Comparison of ENCODE assay signal across 9 cellular contexts in the genomic region with DNA sequence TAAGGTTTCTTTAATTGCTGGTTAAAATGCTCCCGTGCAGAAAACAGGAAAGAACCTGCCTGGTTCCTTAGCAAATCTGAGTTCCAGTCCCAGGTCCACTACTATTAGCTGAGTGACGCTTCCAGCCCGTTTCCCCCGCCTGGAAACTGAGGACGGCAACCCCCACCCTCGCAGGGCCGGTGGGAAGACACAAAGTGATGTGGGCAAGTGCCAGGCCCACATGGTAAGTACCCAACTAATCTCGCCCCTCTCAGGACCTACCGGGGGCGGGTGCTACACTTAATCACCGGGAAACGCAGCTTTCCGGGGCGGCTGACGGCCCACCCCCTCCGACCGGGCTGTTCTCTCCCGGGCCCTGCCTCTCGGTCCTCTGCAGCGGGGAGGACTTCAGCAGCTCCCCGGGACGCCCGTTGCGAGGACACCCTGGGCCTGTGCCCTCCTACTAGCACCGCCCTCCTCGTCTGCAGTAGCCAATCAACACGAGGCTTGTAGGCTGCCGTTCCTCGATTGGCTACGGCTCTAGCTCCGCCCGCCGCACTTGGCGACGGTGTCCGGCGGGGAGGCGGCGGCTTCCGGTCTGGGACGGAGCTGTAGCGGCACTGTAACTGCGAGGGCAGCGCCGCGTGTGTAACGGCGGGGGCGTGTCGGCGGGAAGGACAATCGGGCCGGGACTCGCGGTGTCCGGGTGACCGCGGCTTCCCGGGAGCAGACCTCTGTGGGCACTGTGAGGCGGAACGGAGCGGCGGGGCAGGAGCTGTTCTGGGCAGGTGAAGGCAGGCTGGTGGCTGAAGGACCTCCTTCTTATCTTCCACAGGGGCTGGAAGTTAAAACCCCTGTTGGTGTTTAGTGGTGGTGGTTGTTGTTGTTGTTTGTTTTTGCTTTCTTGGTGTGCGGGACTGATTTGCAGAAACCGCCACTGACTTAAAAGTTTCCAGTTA. TPM values are rescaled to one million over a fixed set of nuclear protein-coding genes. Genes with fewer than 3 reads are reported as not detected.
DNase-seq lines count a peak whose midpoint lies in the region; ATAC-seq, FAIRE-seq and TF ChIP-seq lines count a peak whose summit lies in the region.
"Had no signal": no experiment of that assay in that cellular context is flagged by ENCODE, and none has a peak within 500 bp of the region (broad histone marks: within the 10 kb centered on the region; RNA-seq: fewer than 3 reads in every experiment).

A gene with protein sequence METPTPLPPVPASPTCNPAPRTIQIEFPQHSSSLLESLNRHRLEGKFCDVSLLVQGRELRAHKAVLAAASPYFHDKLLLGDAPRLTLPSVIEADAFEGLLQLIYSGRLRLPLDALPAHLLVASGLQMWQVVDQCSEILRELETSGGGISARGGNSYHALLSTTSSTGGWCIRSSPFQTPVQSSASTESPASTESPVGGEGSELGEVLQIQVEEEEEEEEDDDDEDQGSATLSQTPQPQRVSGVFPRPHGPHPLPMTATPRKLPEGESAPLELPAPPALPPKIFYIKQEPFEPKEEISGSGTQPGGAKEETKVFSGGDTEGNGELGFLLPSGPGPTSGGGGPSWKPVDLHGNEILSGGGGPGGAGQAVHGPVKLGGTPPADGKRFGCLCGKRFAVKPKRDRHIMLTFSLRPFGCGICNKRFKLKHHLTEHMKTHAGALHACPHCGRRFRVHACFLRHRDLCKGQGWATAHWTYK (plus strand): TSS at position 568 of the 938 bp plus-strand sequence. CDS start 525 bp downstream, outside the sequence.

- peak within 1 kb of the TSS; percentile 95 for H3K4me3 Mint-ChIP-seq in activated CD4-positive, alpha-beta T cell treated with anti-CD3 and anti-CD28 coated beads for 36 hours

- CTCF ChIA-PET in activated CD4-positive, alpha-beta T cell treated with anti-CD3 and anti-CD28 coated beads for 36 hours (lab: Charles Lee) = interaction anchor here (0.5 to 1.4 kb wide), 12 partner anchors 9 to 317 kb away, joined by 3 to 6 read pairs (median 3); a partner anchor contains a TSS

- TF ChIP-seq CTCF in BE2C (IDR thresholded peaks at IDR 0.05; ENCODE audit: low read depth, low read length) (no peak), choroid plexus epithelial cell (conservative IDR thresholded peaks at IDR 0.05; ENCODE audit: low read depth, low read length) (no peak)

- FAIRE-seq in GM19239 (lab: Jason Lieb, UNC) = peak; percentile 92
- FAIRE-seq: islet of Langerhans had no signal

- no peaks in the 10 kb centered on the region for H3K27me3 ChIP-seq in BE2C

- intact Hi-C loops in activated CD4-positive, alpha-beta T cell treated with anti-CD3 and anti-CD28 coated beads for 36 hours (cut with DNase I, micrococcal nuclease) = loop anchor here (1.0 to 5.0 kb wide), 14 partner anchors 23 to 335 kb away; a partner anchor contains a TSS

- H3K4me3 ChIP-seq in BE2C (ENCODE audit: low read depth, low read length) = peak within 1 kb of the TSS; percentile 94
- peak within 1 kb of the TSS; percentile 93 for H3K4me3 ChIP-seq in choroid plexus epithelial cell (ENCODE audit: low read depth, low read length)

- H3K27me3 Mint-ChIP-seq in activated CD4-positive, alpha-beta T cell treated with anti-CD3 and anti-CD28 coated beads for 36 hours = no peaks in the 10 kb centered on the region

- peak within 1 kb of the TSS; percentile 82 for H3K27ac Mint-ChIP-seq in activated CD4-positive, alpha-beta T cell treated with anti-CD3 and anti-CD28 coated beads for 36 hours

- POLR2A ChIA-PET in activated CD4-positive, alpha-beta T cell treated with anti-CD3 and anti-CD28 coated beads for 36 hours (lab: Charles Lee) = interaction anchor here (0.5 to 2.2 kb wide), 7 partner anchors 8 to 1923 kb away, joined by 3 to 6 read pairs (median 3); no protein-coding TSS in a partner anchor

- peak; percentile 97 for DNase-seq in BE2C
- peak; percentile 99 for DNase-seq in GM19239 (ENCODE audit: insufficient read length, low spot score)
- peak; percentile 99 for DNase-seq in NCI-H510A treated with DMSO at 0.1 percent for 48 hours (lab: John Stamatoyannopoulos, UW)
- peak; percentile 96 for DNase-seq in activated CD4-positive, alpha-beta T cell treated with anti-CD3 and anti-CD28 coated beads for 36 hours
- peak; percentile 97 for DNase-seq in choroid plexus epithelial cell (ENCODE audit: low read depth)
- DNase-seq in kidney tubule cell (ENCODE audit: low spot score) = peak; percentile 97
- peak; percentile 74 to 83 for DNase-seq in stimulated activated CD4-positive, alpha-beta T cell treated with anti-CD3 and anti-CD28 coated beads, Interleukin-1b, Interleukin-23, amount 100 ng/mL, for 1 hour (ENCODE audit: low read depth in 2 of 2)

- no peaks in the 10 kb centered on the region for H3K4me1 ChIP-seq in BE2C

- no peaks in the 10 kb centered on the region for H3K9me3 ChIP-seq in BE2C

- H3K36me3 ChIP-seq in BE2C = peaks cover 14% of the 10 kb centered on the region; the same call in 1 of the 2 replicates

- peaks cover 27% of the 10 kb centered on the region for H3K4me1 Mint-ChIP-seq in activated CD4-positive, alpha-beta T cell treated with anti-CD3 and anti-CD28 coated beads for 36 hours

- H3K36me3 Mint-ChIP-seq in activated CD4-positive, alpha-beta T cell treated with anti-CD3 and anti-CD28 coated beads for 36 hours (ENCODE audit: low read depth) = peaks cover 20% of the 10 kb centered on the region

- no peaks in the 10 kb centered on the region for H3K9me3 Mint-ChIP-seq in activated CD4-positive, alpha-beta T cell treated with anti-CD3 and anti-CD28 coated beads for 36 hours (ENCODE audit: low read depth)

- ATAC-seq in HG03442 (IDR thresholded peaks at IDR 0.05; ENCODE audit: unreplicated experiment) = peak; percentile 98
- ATAC-seq in activated CD4-positive, alpha-beta T cell treated with anti-CD3 and anti-CD28 coated beads for 36 hours = peak; percentile 100

RNA-seq across cellular contexts. Expression of the gene that starts here (rescaled TPM):
- 90.5 TPM for polyA plus RNA-seq in BE2C (2012; ENCODE audit: insufficient read depth, insufficient read length, low read depth)
- total RNA-seq in activated CD4-positive, alpha-beta T cell treated with anti-CD3 and anti-CD28 coated beads for 36 hours = 1 to 10 TPM; 9.3 to 9.5 TPM

Comparison
In these comparisons a context has a peak if more than half of its experiments do, and no peak if none do; other contexts are left out.
1. Peak in every context shown above with its lines: DNase-seq, ATAC-seq and H3K4me3 ChIP-seq.